In genomic region chr13:29496241-29496712, GRCh38 we compare ENCODE assay signal across 8 cellular contexts.
A peak's percentile ranks its signal among the peaks of the same experiment; 100 is the strongest.
DNase-seq lines count a peak whose midpoint lies in the region; ATAC-seq lines count a peak whose summit lies in the region.

No MANE protein-coding gene starts in this region.

- H3K4me2 ChIP-seq in neuronal stem cell (ENCODE audit: insufficient read depth, low read length, poor library complexity, severe bottlenecking), result no peak overlapping the region

- peak overlapping the region; percentile 65 for H3K27ac Mint-ChIP-seq in activated naive CD8-positive, alpha-beta T cell treated with anti-CD3 and anti-CD28 coated beads, Interleukin-2, amount 50 U/mL, for 24 hours
- no peak overlapping the region for H3K27ac Mint-ChIP-seq in activated T-helper 2 cell treated with anti-CD3 and anti-CD28 coated beads, Interferon-gamma antibody, Interleukin-2, Interleukin-4, amounts not matched to agents 10 μg/mL and 5 μg/mL and 100 μg/mL, durations not matched to agents 14 hours and 24 hours and 36 hours

- peaks cover 0 to 3% of the 10 kb centered on the region in 2 donors for H3K9me3 ChIP-seq in neuronal stem cell (replicated peaks in 1 of 2; ENCODE audit: control insufficient read depth in 2 of 2, insufficient read depth in 1 of 2, low read depth in 1 of 2, low read length in 2 of 2)

- no peak overlapping the region for H3K4me3 ChIP-seq in neuronal stem cell (ENCODE audit: low read length in 2 of 2)

- H3K27me3 ChIP-seq in neuronal stem cell (ENCODE audit: control insufficient read depth in 3 of 3, insufficient read depth in 3 of 3, low read depth in 1 of 3, low read length in 3 of 3), result peaks cover 0 to 5% (median 2%) of the 10 kb centered on the region in 3 experiments

- peaks cover 10 to 11% of the 10 kb centered on the region in 2 donors for H3K4me1 ChIP-seq in neuronal stem cell (ENCODE audit: control insufficient read depth in 2 of 2, insufficient read depth in 1 of 2, low read depth in 1 of 2, low read length in 2 of 2)

- H2BK12ac ChIP-seq in neuronal stem cell (ENCODE audit: low read length), result peak overlapping the region; percentile 30

- no peaks in the 10 kb centered on the region for H3K9me3 Mint-ChIP-seq in activated naive CD8-positive, alpha-beta T cell treated with anti-CD3 and anti-CD28 coated beads, Interleukin-2, amount 50 U/mL, for 24 hours
- no peaks in the 10 kb centered on the region for H3K9me3 Mint-ChIP-seq in activated T-helper 2 cell treated with anti-CD3 and anti-CD28 coated beads, Interferon-gamma antibody, Interleukin-2, Interleukin-4, amounts not matched to agents 10 μg/mL and 5 μg/mL and 100 μg/mL, durations not matched to agents 14 hours and 24 hours and 36 hours

- ATAC-seq in GM18909 (IDR thresholded peaks at IDR 0.05; ENCODE audit: poor library complexity, unreplicated experiment) (peak; percentile 71), HG03378 (IDR thresholded peaks at IDR 0.05; ENCODE audit: unreplicated experiment) (peak; percentile 63), GM19455 (IDR thresholded peaks at IDR 0.05; ENCODE audit: unreplicated experiment) (no peak), GM19397 (IDR thresholded peaks at IDR 0.05; ENCODE audit: unreplicated experiment) (no peak)
- ATAC-seq in activated naive CD8-positive, alpha-beta T cell treated with anti-CD3 and anti-CD28 coated beads, Interleukin-2, amount 50 U/mL, for 24 hours, result peak; percentile 16

- H2BK5ac ChIP-seq in neuronal stem cell (ENCODE audit: low read length), result no peak overlapping the region

- no peak overlapping the region for H3K27ac ChIP-seq in neuronal stem cell (replicated peaks; ENCODE audit: low read length)

- intact Hi-C loops in activated T-helper 2 cell treated with anti-CD3 and anti-CD28 coated beads, Interferon-gamma antibody, Interleukin-2, Interleukin-4, amounts not matched to agents 10 μg/mL and 5 μg/mL and 100 μg/mL, durations not matched to agents 14 hours and 24 hours and 36 hours (cut with micrococcal nuclease), result no loop called here

- H2AFZ ChIP-seq in neuronal stem cell (ENCODE audit: low read length), result peak overlapping the region; percentile 83

- no peak overlapping the region for H3K4me3 Mint-ChIP-seq in activated naive CD8-positive, alpha-beta T cell treated with anti-CD3 and anti-CD28 coated beads, Interleukin-2, amount 50 U/mL, for 24 hours
- no peak overlapping the region for H3K4me3 Mint-ChIP-seq in activated T-helper 2 cell treated with anti-CD3 and anti-CD28 coated beads, Interferon-gamma antibody, Interleukin-2, Interleukin-4, amounts not matched to agents 10 μg/mL and 5 μg/mL and 100 μg/mL, durations not matched to agents 14 hours and 24 hours and 36 hours (ENCODE audit: low read depth)

- H3K4ac ChIP-seq in neuronal stem cell (ENCODE audit: low read length), result no peak overlapping the region

- no peak overlapping the region for H4K91ac ChIP-seq in neuronal stem cell (ENCODE audit: low read depth, low read length, poor library complexity)

- H4K8ac ChIP-seq in neuronal stem cell (ENCODE audit: low read depth, low read length), result no peak overlapping the region

- H3K23ac ChIP-seq in neuronal stem cell (ENCODE audit: low read depth, low read length, poor library complexity), result no peak overlapping the region

- no peaks in the 10 kb centered on the region for H3K79me1 ChIP-seq in neuronal stem cell (ENCODE audit: low read depth, low read length)

- no peaks in the 10 kb centered on the region for H3K36me3 ChIP-seq in neuronal stem cell (replicated peaks in 1 of 2; ENCODE audit: control insufficient read depth in 2 of 2, insufficient read depth in 2 of 2, low read length in 2 of 2)

- H3K4me1 Mint-ChIP-seq in activated naive CD8-positive, alpha-beta T cell treated with anti-CD3 and anti-CD28 coated beads, Interleukin-2, amount 50 U/mL, for 24 hours, result peaks cover 11% of the 10 kb centered on the region
- peaks cover 4% of the 10 kb centered on the region for H3K4me1 Mint-ChIP-seq in activated T-helper 2 cell treated with anti-CD3 and anti-CD28 coated beads, Interferon-gamma antibody, Interleukin-2, Interleukin-4, amounts not matched to agents 10 μg/mL and 5 μg/mL and 100 μg/mL, durations not matched to agents 14 hours and 24 hours and 36 hours (ENCODE audit: low read depth)

- H3K14ac ChIP-seq in neuronal stem cell (ENCODE audit: low read length), result peak overlapping the region; percentile 6

- peak overlapping the region; percentile 66 for H3K18ac ChIP-seq in neuronal stem cell (ENCODE audit: low read length)

- no peak overlapping the region for H2BK15ac ChIP-seq in neuronal stem cell (ENCODE audit: low read length)

- DNase-seq in activated naive CD8-positive, alpha-beta T cell treated with anti-CD3 and anti-CD28 coated beads, Interleukin-2, amount 50 U/mL, for 24 hours, result no peak
- no peak for DNase-seq in neuronal stem cell (ENCODE audit: low spot score)
- DNase-seq in central memory CD4-positive, alpha-beta T cell, result no peak
- no peak for DNase-seq in activated T-helper 2 cell treated with anti-CD3 and anti-CD28 coated beads, Interferon-gamma antibody, Interleukin-2, Interleukin-4, amounts not matched to agents 10 μg/mL and 5 μg/mL and 100 μg/mL, durations not matched to agents 14 hours and 24 hours and 36 hours (ENCODE audit: low spot score)

- peak overlapping the region; percentile 7 for H2BK120ac ChIP-seq in neuronal stem cell (ENCODE audit: low read depth, low read length)

- H3K27me3 Mint-ChIP-seq in activated naive CD8-positive, alpha-beta T cell treated with anti-CD3 and anti-CD28 coated beads, Interleukin-2, amount 50 U/mL, for 24 hours, result peaks cover 21% of the 10 kb centered on the region
- H3K27me3 Mint-ChIP-seq in activated T-helper 2 cell treated with anti-CD3 and anti-CD28 coated beads, Interferon-gamma antibody, Interleukin-2, Interleukin-4, amounts not matched to agents 10 μg/mL and 5 μg/mL and 100 μg/mL, durations not matched to agents 14 hours and 24 hours and 36 hours (ENCODE audit: low read depth), result peaks cover 11% of the 10 kb centered on the region

- no CpG with 5 or more reads among the region's 9 CpGs for WGBS in neuronal stem cell (ENCODE audit: extremely low coverage in 2 of 2, insufficient read length in 2 of 2, insufficient replicate concordance in 1 of 2), 2 donors

- no peak overlapping the region for H2AK5ac ChIP-seq in neuronal stem cell (ENCODE audit: low read depth, low read length)

- no peaks in the 10 kb centered on the region for H3K36me3 Mint-ChIP-seq in activated naive CD8-positive, alpha-beta T cell treated with anti-CD3 and anti-CD28 coated beads, Interleukin-2, amount 50 U/mL, for 24 hours (ENCODE audit: low read depth)
- no peaks in the 10 kb centered on the region for H3K36me3 Mint-ChIP-seq in activated T-helper 2 cell treated with anti-CD3 and anti-CD28 coated beads, Interferon-gamma antibody, Interleukin-2, Interleukin-4, amounts not matched to agents 10 μg/mL and 5 μg/mL and 100 μg/mL, durations not matched to agents 14 hours and 24 hours and 36 hours (ENCODE audit: low read depth)

- no peak overlapping the region for H3K9ac ChIP-seq in neuronal stem cell (ENCODE audit: low read depth, low read length, poor library complexity)

Comparison
In these comparisons a context has a peak if more than half of its experiments do, and no peak if none do; other contexts are left out.
1. ATAC-seq: peak in GM18909 (single experiment), HG03378 (single experiment) and activated naive CD8-positive, alpha-beta T cell treated with anti-CD3 and anti-CD28 coated beads, Interleukin-2, amount 50 U/mL, for 24 hours (single experiment); none in GM19455 (single experiment) and GM19397 (single experiment).